Comparison of ENCODE assay signal across 18 cellular contexts in the genomic region with DNA sequence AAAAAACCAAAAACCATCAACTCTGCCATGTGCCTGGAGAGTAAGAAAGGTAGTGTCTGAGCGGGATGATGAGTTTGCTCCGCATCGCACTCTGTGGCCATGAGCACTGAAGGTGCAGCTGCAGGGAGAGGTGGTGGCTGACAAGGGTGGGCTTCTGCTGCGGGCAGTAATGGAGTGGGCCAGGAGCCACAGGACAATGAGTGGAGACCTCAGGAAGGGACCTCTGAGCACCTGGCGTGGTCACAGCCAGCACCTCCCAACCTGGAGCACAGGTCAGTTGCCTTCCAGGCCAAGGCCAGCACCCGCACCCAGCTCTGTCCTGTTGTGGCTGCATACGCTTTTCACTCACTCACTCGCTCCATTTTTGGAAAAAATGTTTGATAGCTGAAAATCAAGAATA.
"Had no signal": no experiment of that assay in that cellular context is flagged by ENCODE, and none has a peak within 500 bp of the region (broad histone marks: within the 10 kb centered on the region; RNA-seq: fewer than 3 reads in every experiment).

No MANE protein-coding gene starts in this region.

- H3K9me3 ChIP-seq: SJSA1 had no signal

- DNase-seq: KBM-7, MV-4-11, NCI-H1048, NCI-H1105, NCI-H1417 treated with DMSO at 0.1 percent for 48 hours, NCI-H146, NCI-H1694 treated with DMSO at 0.1 percent for 48 hours, NCI-H1930, NCI-H2081, NCI-H2107, NCI-H2227 treated with DMSO at 0.1 percent for 48 hours, NCI-H524, NCI-H526 treated with DMSO at 0.1 percent for 48 hours, NCI-H748 treated with DMSO at 0.1 percent for 48 hours, Right ventricle myocardium superior, RPMI8226, SIG-M5 had no signal
